24 cellular contexts compared by ENCODE assay signal in genomic region chr12:48131517-48131916, GRCh38. TPM values are rescaled to one million over a fixed set of nuclear protein-coding genes. Genes with fewer than 3 reads are reported as not detected.
A peak's percentile ranks its signal among the peaks of the same experiment; 100 is the strongest.
DNase-seq lines count a peak whose midpoint lies in the region; ATAC-seq and TF ChIP-seq lines count a peak whose summit lies in the region.
"Had no signal": no experiment of that assay in that cellular context is flagged by ENCODE, and none has a peak within 500 bp of the region (broad histone marks: within the 10 kb centered on the region; RNA-seq: fewer than 3 reads in every experiment).

No MANE protein-coding gene starts in this region.

- H3K36me3 Mint-ChIP-seq in activated naive CD8-positive, alpha-beta T cell treated with anti-CD3 and anti-CD28 coated beads for 36 hours: peaks cover 30% of the 10 kb centered on the region

- H3K27ac ChIP-seq in right atrium auricular region: no peak overlapping the region
- H3K27ac ChIP-seq in psoas muscle: peak overlapping the region; percentile 87
- H3K27ac ChIP-seq: A549; BLaER1 treated with 17β-estradiol and CSF1 and Interleukin-3, amounts not matched to agents 10 nM and 100 nM; GM23248 had no signal

- H3K4me3 Mint-ChIP-seq in stimulated activated naive CD8-positive, alpha-beta T cell treated with anti-CD3 and anti-CD28 coated beads, Interleukin-15, amount 100 ng/mL, for 72 hours: no peak overlapping the region
- no peak overlapping the region for H3K4me3 Mint-ChIP-seq in activated naive CD8-positive, alpha-beta T cell treated with anti-CD3 and anti-CD28 coated beads for 36 hours
- H3K4me3 Mint-ChIP-seq: CD14-positive monocyte; CD4-positive, alpha-beta T cell; CD8-positive, alpha-beta memory T cell had no signal

- ATAC-seq in Right ventricle myocardium superior (ENCODE audit: poor library complexity) (peak; percentile 58), psoas muscle (peak in 2 of 4 donors; percentile 24 to 47), mucosa of descending colon (no peak)
- peak; percentile 32 for ATAC-seq in stimulated activated naive CD8-positive, alpha-beta T cell treated with anti-CD3 and anti-CD28 coated beads, Interleukin-15, Interleukin-2, amounts not matched to agents 100 U/mL and 50 U/mL, for 24 hours
- no peak for ATAC-seq in stimulated activated naive CD8-positive, alpha-beta T cell treated with anti-CD3 and anti-CD28 coated beads, Interleukin-15, amount 100 ng/mL, for 72 hours
- ATAC-seq: A549, GM12878 had no signal

- H3K27me3 ChIP-seq in right atrium auricular region: no peaks in the 10 kb centered on the region
- H3K27me3 ChIP-seq in psoas muscle (ENCODE audit: insufficient read depth in 3 of 3, low read length in 2 of 3): no peaks in the 10 kb centered on the region
- H3K27me3 ChIP-seq: BE2C; BLaER1 treated with 17β-estradiol and CSF1 and Interleukin-3, amounts not matched to agents 10 nM and 100 nM had no signal

- no peaks in the 10 kb centered on the region for H3K4me1 Mint-ChIP-seq in stimulated activated naive CD8-positive, alpha-beta T cell treated with anti-CD3 and anti-CD28 coated beads, Interleukin-15, amount 100 ng/mL, for 72 hours
- H3K4me1 Mint-ChIP-seq in activated naive CD8-positive, alpha-beta T cell treated with anti-CD3 and anti-CD28 coated beads for 36 hours: no peaks in the 10 kb centered on the region
- H3K4me1 Mint-ChIP-seq: CD14-positive monocyte; CD8-positive, alpha-beta memory T cell had no signal

- H3K9me3 ChIP-seq in right atrium auricular region (no peaks in the 10 kb centered on the region), psoas muscle (no peaks in the 10 kb centered on the region), mucosa of descending colon (no peaks in the 10 kb centered on the region)
- H3K9me3 ChIP-seq: A549; BE2C; BLaER1 treated with 17β-estradiol and CSF1 and Interleukin-3, amounts not matched to agents 10 nM and 100 nM had no signal

- TF ChIP-seq CTCF in right atrium auricular region (IDR thresholded peaks at IDR 0.05): no peak
- TF ChIP-seq CTCF in psoas muscle (IDR thresholded peaks at IDR 0.05): no peak
- TF ChIP-seq CTCF in mucosa of descending colon (IDR thresholded peaks at IDR 0.05): no peak

- H3K27me3 Mint-ChIP-seq in stimulated activated naive CD8-positive, alpha-beta T cell treated with anti-CD3 and anti-CD28 coated beads, Interleukin-15, amount 100 ng/mL, for 72 hours: no peaks in the 10 kb centered on the region
- no peaks in the 10 kb centered on the region for H3K27me3 Mint-ChIP-seq in activated naive CD8-positive, alpha-beta T cell treated with anti-CD3 and anti-CD28 coated beads for 36 hours
- H3K27me3 Mint-ChIP-seq: CD4-positive, alpha-beta T cell; CD8-positive, alpha-beta memory T cell had no signal

- intact Hi-C loops in Right ventricle myocardium superior (cut with DNase I) (no loop called here), psoas muscle (cut with DNase I) (loop anchor here in 1 of 2 donors (2.0 kb wide), 1 partner anchor 13 kb away; no protein-coding TSS in a partner anchor), mucosa of descending colon (cut with DNase I, micrococcal nuclease) (no loop called here)

- 33 to 70% (median 36%) methylated on average over 2 of the region's 2 CpGs for WGBS in psoas muscle, 3 donors

- no peaks in the 10 kb centered on the region for H3K9me3 Mint-ChIP-seq in stimulated activated naive CD8-positive, alpha-beta T cell treated with anti-CD3 and anti-CD28 coated beads, Interleukin-15, amount 100 ng/mL, for 72 hours
- H3K9me3 Mint-ChIP-seq in activated naive CD8-positive, alpha-beta T cell treated with anti-CD3 and anti-CD28 coated beads for 36 hours: no peaks in the 10 kb centered on the region
- H3K9me3 Mint-ChIP-seq: CD14-positive monocyte; CD4-positive, alpha-beta T cell; CD8-positive, alpha-beta memory T cell had no signal

- no peak for DNase-seq in Right ventricle myocardium superior
- DNase-seq in right atrium auricular region (ENCODE audit: low spot score): no peak
- no peak for DNase-seq in stimulated activated naive CD8-positive, alpha-beta T cell treated with anti-CD3 and anti-CD28 coated beads, Interleukin-15, Interleukin-2, amounts not matched to agents 100 U/mL and 50 U/mL, for 24 hours
- no peak for DNase-seq in stimulated activated naive CD8-positive, alpha-beta T cell treated with anti-CD3 and anti-CD28 coated beads, Interleukin-15, amount 100 ng/mL, for 72 hours
- no peak for DNase-seq in psoas muscle
- no peak for DNase-seq in activated naive CD8-positive, alpha-beta T cell treated with anti-CD3 and anti-CD28 coated beads for 36 hours
- no peak for DNase-seq in mucosa of descending colon
- DNase-seq: 8988T; ACHN; AML-193; BE2C; CD4-positive, alpha-beta T cell; CD8-positive, alpha-beta memory T cell; DMS 273 treated with DMSO at 0.1 percent for 48 hours; DMS79; EL; GDM1; GM23248; H7; HCEC 1CT had no signal

- H3K36me3 ChIP-seq in right atrium auricular region: peaks cover 89% of the 10 kb centered on the region
- peaks cover 35 to 94% of the 10 kb centered on the region in 2 donors for H3K36me3 ChIP-seq in psoas muscle (ENCODE audit: insufficient read depth in 1 of 2, low read depth in 1 of 2)
- H3K36me3 ChIP-seq in mucosa of descending colon (ENCODE audit: low read depth): no peaks in the 10 kb centered on the region

- H3K4me3 ChIP-seq in right atrium auricular region (no peak overlapping the region), psoas muscle (no peak overlapping the region), mucosa of descending colon (no peak overlapping the region)
- H3K4me3 ChIP-seq: A549; BLaER1 treated with 17β-estradiol and CSF1 and Interleukin-3, amounts not matched to agents 10 nM and 100 nM; GM12878; GM23248 had no signal

- H3K27ac Mint-ChIP-seq in stimulated activated naive CD8-positive, alpha-beta T cell treated with anti-CD3 and anti-CD28 coated beads, Interleukin-15, amount 100 ng/mL, for 72 hours: no peak overlapping the region
- no peak overlapping the region for H3K27ac Mint-ChIP-seq in activated naive CD8-positive, alpha-beta T cell treated with anti-CD3 and anti-CD28 coated beads for 36 hours
- H3K27ac Mint-ChIP-seq: CD14-positive monocyte; CD4-positive, alpha-beta T cell had no signal

- H3K4me1 ChIP-seq in right atrium auricular region (peaks cover 0 to 15% of the 10 kb centered on the region in 2 donors), psoas muscle (peaks cover 56% of the 10 kb centered on the region), mucosa of descending colon (ENCODE audit: low read depth) (no peaks in the 10 kb centered on the region)
- H3K4me1 ChIP-seq: A549; BE2C; BLaER1 treated with 17β-estradiol and CSF1 and Interleukin-3, amounts not matched to agents 10 nM and 100 nM had no signal

RNA-seq across cellular contexts. Expression of gene PFKM, which starts 12.4 kb away (rescaled TPM):
- total RNA-seq in Right ventricle myocardium superior (752 TPM), right atrium auricular region (100 to 1,000 TPM; 111 to 193 TPM), psoas muscle (1,000 to 10,000 TPM in 1 of 4 donors, 100 to 1,000 TPM in 3; 618 to 1,283 (median 817) TPM), mucosa of descending colon (10 to 100 TPM; 37.3 to 98.8 (median 40.9) TPM)
- polyA plus RNA-seq in psoas muscle: 100 to 1,000 TPM in 2 of 3 donors, 10 to 100 TPM in 1; 65.1 to 529 (median 344) TPM
- 10 to 100 TPM; 65.4 to 67.7 TPM for total RNA-seq in activated naive CD8-positive, alpha-beta T cell treated with anti-CD3 and anti-CD28 coated beads for 36 hours

RNA-seq across cellular contexts. Expression of gene SENP1, which starts 25.6 kb away (rescaled TPM):
- total RNA-seq in Right ventricle myocardium superior (5.1 TPM), right atrium auricular region (10 to 100 TPM; 11.6 to 13.9 TPM), psoas muscle (10 to 100 TPM in 1 of 4 donors, 1 to 10 TPM in 3; 6.3 to 10.2 (median 8.0) TPM), mucosa of descending colon (10 to 100 TPM; 12.7 to 20.8 (median 17.4) TPM)
- polyA plus RNA-seq in psoas muscle: 1 to 10 TPM; 3.2 to 6.2 (median 3.3) TPM
- total RNA-seq in activated naive CD8-positive, alpha-beta T cell treated with anti-CD3 and anti-CD28 coated beads for 36 hours: 10 to 100 TPM; 42.6 to 53.6 TPM

RNA-seq across cellular contexts. Expression of gene ASB8, which starts 25.8 kb away (rescaled TPM):
- total RNA-seq in Right ventricle myocardium superior: 86.0 TPM
- total RNA-seq in right atrium auricular region: 10 to 100 TPM; 35.7 to 68.6 TPM
- 100 to 1,000 TPM; 158 to 477 (median 228) TPM for total RNA-seq in psoas muscle
- 100 to 1,000 TPM in 2 of 3 donors, 10 to 100 TPM in 1; 49.3 to 206 (median 155) TPM for polyA plus RNA-seq in psoas muscle
- total RNA-seq in activated naive CD8-positive, alpha-beta T cell treated with anti-CD3 and anti-CD28 coated beads for 36 hours: 10 to 100 TPM; 29.9 to 30.3 TPM
- 10 to 100 TPM; 41.1 to 46.6 (median 41.3) TPM for total RNA-seq in mucosa of descending colon

RNA-seq across cellular contexts. Expression of gene CCDC184, which starts 51.9 kb away (rescaled TPM):
- total RNA-seq in Right ventricle myocardium superior (0.97 TPM), right atrium auricular region (1 to 10 TPM in 1 of 2 donors, under 1 TPM in 1; 0.37 to 1.4 TPM), psoas muscle (under 1 TPM; 0.47 to 0.84 (median 0.63) TPM), mucosa of descending colon (1 to 10 TPM in 1 of 3 donors, under 1 TPM in 2; 0.20 to 2.4 (median 0.41) TPM)
- under 1 TPM; 0.16 to 0.49 (median 0.45) TPM for polyA plus RNA-seq in psoas muscle
- under 1 TPM; 0.33 to 0.36 TPM for total RNA-seq in activated naive CD8-positive, alpha-beta T cell treated with anti-CD3 and anti-CD28 coated beads for 36 hours
- total RNA-seq: GM12878 had no signal
- polyA plus RNA-seq: CD14-positive monocyte, GM12878 had no signal

Comparison
In these comparisons a context has a peak if more than half of its experiments do, and no peak if none do; other contexts are left out.
1. ATAC-seq: peak in Right ventricle myocardium superior (single experiment) and stimulated activated naive CD8-positive, alpha-beta T cell treated with anti-CD3 and anti-CD28 coated beads, Interleukin-15, Interleukin-2, amounts not matched to agents 100 U/mL and 50 U/mL, for 24 hours (single experiment); none in stimulated activated naive CD8-positive, alpha-beta T cell treated with anti-CD3 and anti-CD28 coated beads, Interleukin-15, amount 100 ng/mL, for 72 hours (single experiment) and mucosa of descending colon (single experiment).